ENCODE assay signal across 8 cellular contexts in genomic region chr19:17784201-17785008, GRCh38. TPM values are rescaled to one million over a fixed set of nuclear protein-coding genes. Genes with fewer than 3 reads are reported as not detected.
DNase-seq lines count a peak whose midpoint lies in the region; ATAC-seq and TF ChIP-seq lines count a peak whose summit lies in the region.

No MANE protein-coding gene starts in this region.

- H3K4me3 ChIP-seq in adipocyte (ENCODE audit: low read length) (no peak overlapping the region), smooth muscle cell (no peak overlapping the region)

- H3K9ac ChIP-seq in adipocyte (ENCODE audit: low read length) (peak overlapping the region; percentile 10), smooth muscle cell (ENCODE audit: low read depth) (no peak overlapping the region)

- no peaks in the 10 kb centered on the region for H3K4me1 ChIP-seq in adipocyte (ENCODE audit: control insufficient read depth, insufficient read depth, low read length)
- H3K4me1 ChIP-seq in smooth muscle cell (ENCODE audit: low read depth): no peaks in the 10 kb centered on the region

- no peak overlapping the region for H3K4me3 Mint-ChIP-seq in T-helper 1 cell treated with Interleukin-12 subunit alpha and Interleukin-12 subunit beta and Interleukin-4 antibody, amounts not matched to agents 30 μg/mL and 1 μg/mL, for 36 hours

- H4K20me1 ChIP-seq in smooth muscle cell (ENCODE audit: low read depth): no peaks in the 10 kb centered on the region

- H3K9me3 ChIP-seq in adipocyte (ENCODE audit: control insufficient read depth, low read length): no peaks in the 10 kb centered on the region
- no peaks in the 10 kb centered on the region for H3K9me3 ChIP-seq in smooth muscle cell (replicated peaks; ENCODE audit: low read depth)

- H3K27ac ChIP-seq in smooth muscle cell (ENCODE audit: low read depth): no peak overlapping the region

- peak; percentile 82 for DNase-seq in ELF-1 (ENCODE audit: low read depth, low spot score)
- DNase-seq in MV-4-11 (lab: John Stamatoyannopoulos, UW): peak; percentile 68
- DNase-seq in adipocyte (ENCODE audit: low read depth): peak; percentile 81
- DNase-seq in hepatic stellate cell (ENCODE audit: low spot score): peak; percentile 86
- peak; percentile 4 for DNase-seq in smooth muscle cell (lab: John Stamatoyannopoulos, UW; ENCODE audit: unreplicated experiment)

- ATAC-seq in HG02610 (IDR thresholded peaks at IDR 0.05; ENCODE audit: unreplicated experiment) (no peak), HG03457 (IDR thresholded peaks at IDR 0.05; ENCODE audit: unreplicated experiment) (no peak)

- no peaks in the 10 kb centered on the region for H3K9me3 Mint-ChIP-seq in T-helper 1 cell treated with Interleukin-12 subunit alpha and Interleukin-12 subunit beta and Interleukin-4 antibody, amounts not matched to agents 30 μg/mL and 1 μg/mL, for 36 hours

- H3K27ac Mint-ChIP-seq in T-helper 1 cell treated with Interleukin-12 subunit alpha and Interleukin-12 subunit beta and Interleukin-4 antibody, amounts not matched to agents 30 μg/mL and 1 μg/mL, for 36 hours: peak overlapping the region; percentile 24

- no peak overlapping the region for H3K4me2 ChIP-seq in smooth muscle cell

- H3K27me3 ChIP-seq in adipocyte (replicated peaks; ENCODE audit: control insufficient read depth, insufficient read depth, low read length) (peaks cover 3% of the 10 kb centered on the region), smooth muscle cell (ENCODE audit: low read depth) (no peaks in the 10 kb centered on the region)

- peaks cover 33% of the 10 kb centered on the region for H3K36me3 Mint-ChIP-seq in T-helper 1 cell treated with Interleukin-12 subunit alpha and Interleukin-12 subunit beta and Interleukin-4 antibody, amounts not matched to agents 30 μg/mL and 1 μg/mL, for 36 hours (ENCODE audit: low read depth)

- H3K4me1 Mint-ChIP-seq in T-helper 1 cell treated with Interleukin-12 subunit alpha and Interleukin-12 subunit beta and Interleukin-4 antibody, amounts not matched to agents 30 μg/mL and 1 μg/mL, for 36 hours (ENCODE audit: low read depth): peaks cover 7% of the 10 kb centered on the region

- no peaks in the 10 kb centered on the region for H3K79me2 ChIP-seq in smooth muscle cell (ENCODE audit: low read depth)

- H3K27me3 Mint-ChIP-seq in T-helper 1 cell treated with Interleukin-12 subunit alpha and Interleukin-12 subunit beta and Interleukin-4 antibody, amounts not matched to agents 30 μg/mL and 1 μg/mL, for 36 hours (ENCODE audit: low read depth): no peaks in the 10 kb centered on the region

- no peak overlapping the region for H2AFZ ChIP-seq in smooth muscle cell (ENCODE audit: low read depth)

- TF ChIP-seq CTCF in smooth muscle cell (IDR thresholded peaks at IDR 0.05; ENCODE audit: borderline replicate concordance, insufficient read depth, poor library complexity, severe bottlenecking): peak; percentile 73

- H3K36me3 ChIP-seq in adipocyte (ENCODE audit: control insufficient read depth, insufficient read depth, low read length, severe bottlenecking) (peaks cover 2% of the 10 kb centered on the region), smooth muscle cell (ENCODE audit: low read depth) (no peaks in the 10 kb centered on the region)

- WGBS in smooth muscle cell (ENCODE audit: low lambda C conversion rate): 70% methylated on average over 32 of the region's 32 CpGs

- no peaks in the 10 kb centered on the region for H3F3A ChIP-seq in smooth muscle cell (ENCODE audit: low read depth)

RNA-seq across cellular contexts. Expression of gene B3GNT3, which starts 10.5 kb away (rescaled TPM):
- total RNA-seq in smooth muscle cell: 0.67 and 2.8 TPM in 2 replicates
- polyA plus RNA-seq in smooth muscle cell: 0.56 TPM in 1 of 2 replicates, not detected in the other

RNA-seq across cellular contexts. Expression of gene FCHO1, which starts 33.1 kb away (rescaled TPM):
- total RNA-seq in smooth muscle cell: 1.0 and 18.0 TPM in 2 replicates
- polyA plus RNA-seq in smooth muscle cell: 5.3 and 5.7 TPM in 2 replicates

RNA-seq across cellular contexts. Expression of gene INSL3, which starts 36.9 kb away (rescaled TPM):
- total RNA-seq in smooth muscle cell: 1.1 TPM in 1 of 2 replicates, not detected in the other
- 0.80 and 1.8 TPM in 2 replicates for polyA plus RNA-seq in smooth muscle cell

Comparison
In these comparisons a context has a peak if more than half of its experiments do, and no peak if none do; other contexts are left out.
1. DNase-seq: peak in every context shown above with its lines; median percentile 86 in hepatic stellate cell; 82 in ELF-1; 81 in adipocyte; 68 in MV-4-11; 4 in smooth muscle cell.